In genomic region chr14:29243355-29243754, GRCh38 we compare ENCODE assay signal across 18 cellular contexts.
DNase-seq lines count a peak whose midpoint lies in the region; TF ChIP-seq lines count a peak whose summit lies in the region.
"Had no signal": no experiment of that assay in that cellular context is flagged by ENCODE, and none has a peak within 500 bp of the region (broad histone marks: within the 10 kb centered on the region; RNA-seq: fewer than 3 reads in every experiment).

No MANE protein-coding gene starts in this region.

- H3K27ac Mint-ChIP-seq in endodermal cell, result no peak overlapping the region
- H3K27ac Mint-ChIP-seq: CD4-positive, alpha-beta memory T cell; natural killer cell treated with Interleukin-12 subunit alpha and Interleukin-12 subunit beta and Interleukin-15 and Interleukin-18, amount 100 ng/mL, for 72 hours had no signal

- H3K27ac ChIP-seq in endodermal cell (ENCODE audit: low read depth, low read length) (peak overlapping the region; percentile 79), neuronal stem cell (replicated peaks; ENCODE audit: low read length) (peak overlapping the region; percentile 63)
- H3K27ac ChIP-seq: PC-9, sigmoid colon, VCaP had no signal

- no peaks in the 10 kb centered on the region for H3K79me1 ChIP-seq in neuronal stem cell (ENCODE audit: low read depth, low read length)

- H3K14ac ChIP-seq in neuronal stem cell (ENCODE audit: low read length), result no peak overlapping the region

- H2AK5ac ChIP-seq in neuronal stem cell (ENCODE audit: low read depth, low read length), result no peak overlapping the region

- H3K4me3 Mint-ChIP-seq in endodermal cell, result no peak overlapping the region
- H3K4me3 Mint-ChIP-seq: CD4-positive, alpha-beta memory T cell; central memory CD8-positive, alpha-beta T cell; natural killer cell treated with Interleukin-12 subunit alpha and Interleukin-12 subunit beta and Interleukin-15 and Interleukin-18, amount 100 ng/mL, for 72 hours had no signal

- no peaks in the 10 kb centered on the region for H3K9me3 ChIP-seq in endodermal cell (ENCODE audit: control insufficient read depth, low read length)
- peaks cover 0 to 2% of the 10 kb centered on the region in 2 donors for H3K9me3 ChIP-seq in neuronal stem cell (replicated peaks in 1 of 2; ENCODE audit: control insufficient read depth in 2 of 2, insufficient read depth in 1 of 2, low read depth in 1 of 2, low read length in 2 of 2)
- H3K9me3 ChIP-seq: sigmoid colon had no signal

- H3K18ac ChIP-seq in neuronal stem cell (ENCODE audit: low read length), result no peak overlapping the region

- H3K9ac ChIP-seq in endodermal cell (ENCODE audit: extremely low read depth, low read length, poor library complexity, severe bottlenecking), result no peak overlapping the region
- no peak overlapping the region for H3K9ac ChIP-seq in neuronal stem cell (ENCODE audit: low read depth, low read length, poor library complexity)

- no peak overlapping the region for H4K8ac ChIP-seq in neuronal stem cell (ENCODE audit: low read depth, low read length)

- H3K36me3 Mint-ChIP-seq in endodermal cell (ENCODE audit: low read depth), result no peaks in the 10 kb centered on the region
- H3K36me3 Mint-ChIP-seq: CD4-positive, alpha-beta memory T cell; natural killer cell treated with Interleukin-12 subunit alpha and Interleukin-12 subunit beta and Interleukin-15 and Interleukin-18, amount 100 ng/mL, for 72 hours had no signal

- H2BK5ac ChIP-seq in neuronal stem cell (ENCODE audit: low read length), result no peak overlapping the region

- peaks cover 3% of the 10 kb centered on the region for H3K9me3 Mint-ChIP-seq in endodermal cell

- no peak overlapping the region for H3K4me2 ChIP-seq in neuronal stem cell (ENCODE audit: insufficient read depth, low read length, poor library complexity, severe bottlenecking)
- H3K4me2 ChIP-seq: PC-9 had no signal

- no peaks in the 10 kb centered on the region for H3K36me3 ChIP-seq in endodermal cell (ENCODE audit: control insufficient read depth, insufficient read depth, low read length)
- no peaks in the 10 kb centered on the region for H3K36me3 ChIP-seq in neuronal stem cell (replicated peaks in 1 of 2; ENCODE audit: control insufficient read depth in 2 of 2, insufficient read depth in 2 of 2, low read length in 2 of 2)
- H3K36me3 ChIP-seq: sigmoid colon had no signal

- no peak overlapping the region for H4K91ac ChIP-seq in neuronal stem cell (ENCODE audit: low read depth, low read length, poor library complexity)

- WGBS in endodermal cell (ENCODE audit: insufficient coverage in 1 of 2, insufficient read length in 1 of 2), 2 experiments, result 87 to 97% methylated on average over 5 of the region's 5 CpGs
- WGBS in neuronal stem cell (ENCODE audit: extremely low coverage in 2 of 2, insufficient read length in 2 of 2, insufficient replicate concordance in 1 of 2), 2 donors, result no CpG with 5 or more reads among the region's 5 CpGs

- H2BK15ac ChIP-seq in neuronal stem cell (ENCODE audit: low read length), result no peak overlapping the region

- no peak for TF ChIP-seq CTCF in endodermal cell (conservative IDR thresholded peaks at IDR 0.05)

- H3K27me3 ChIP-seq in endodermal cell (ENCODE audit: control insufficient read depth, insufficient read depth, low read length, poor library complexity, severe bottlenecking) (no peaks in the 10 kb centered on the region), neuronal stem cell (ENCODE audit: control insufficient read depth in 3 of 3, insufficient read depth in 3 of 3, low read depth in 1 of 3, low read length in 3 of 3) (peaks cover 0 to 54% (median 0%) of the 10 kb centered on the region in 3 experiments)
- H3K27me3 ChIP-seq: sigmoid colon had no signal

- no peak overlapping the region for H3K4ac ChIP-seq in neuronal stem cell (ENCODE audit: low read length)

- H3K4me1 ChIP-seq in endodermal cell (ENCODE audit: control insufficient read depth, insufficient read depth, low read length) (no peaks in the 10 kb centered on the region), neuronal stem cell (ENCODE audit: control insufficient read depth in 2 of 2, insufficient read depth in 1 of 2, low read depth in 1 of 2, low read length in 2 of 2) (peaks cover 2 to 7% of the 10 kb centered on the region in 2 donors)

- no peak overlapping the region for H3K23ac ChIP-seq in neuronal stem cell (ENCODE audit: low read depth, low read length, poor library complexity)

- H2BK12ac ChIP-seq in neuronal stem cell (ENCODE audit: low read length), result no peak overlapping the region

- H3K27me3 Mint-ChIP-seq in endodermal cell (ENCODE audit: insufficient read depth), result no peaks in the 10 kb centered on the region
- H3K27me3 Mint-ChIP-seq: CD4-positive, alpha-beta memory T cell; central memory CD8-positive, alpha-beta T cell; natural killer cell treated with Interleukin-12 subunit alpha and Interleukin-12 subunit beta and Interleukin-15 and Interleukin-18, amount 100 ng/mL, for 72 hours had no signal

- DNase-seq in EL (peak; percentile 57), NCI-H146 treated with DMSO at 0.1 percent for 48 hours (lab: John Stamatoyannopoulos, UW; ENCODE audit: unreplicated experiment) (peak; percentile 80), endodermal cell (no peak), neuronal stem cell (ENCODE audit: low spot score) (no peak), NCI-H524 (lab: John Stamatoyannopoulos, UW) (no peak), HK-2 (ENCODE audit: unreplicated experiment) (no peak)
- DNase-seq in activated T-cell treated with anti-CD3 and anti-CD28 coated beads, Interleukin-2, amount 50 U/mL, for 1 hour, result no peak
- no peak for DNase-seq in central memory CD4-positive, alpha-beta T cell
- DNase-seq: activated CD8-positive, alpha-beta memory T cell treated with anti-CD3 and anti-CD28 coated beads for 24 hours; activated effector memory CD4-positive, alpha-beta T cell treated with anti-CD3 and anti-CD28 coated beads, Interleukin-2, amount 50 U/mL, for 16 hours; CD4-positive, alpha-beta memory T cell; GF-D8; PC-9; sigmoid colon; stimulated activated naive CD8-positive, alpha-beta T cell treated with anti-CD3 and anti-CD28 coated beads, Interleukin-15, Interleukin-2, amounts not matched to agents 100 U/mL and 50 U/mL, for 24 hours had no signal

- no peak overlapping the region for H3K4me3 ChIP-seq in endodermal cell (ENCODE audit: low read length)
- no peak overlapping the region for H3K4me3 ChIP-seq in neuronal stem cell (ENCODE audit: low read length in 2 of 2)
- H3K4me3 ChIP-seq: PC-9, sigmoid colon had no signal

- H2BK120ac ChIP-seq in neuronal stem cell (ENCODE audit: low read depth, low read length), result no peak overlapping the region

- peaks cover 3% of the 10 kb centered on the region for H3K4me1 Mint-ChIP-seq in endodermal cell
- H3K4me1 Mint-ChIP-seq: CD4-positive, alpha-beta memory T cell; central memory CD8-positive, alpha-beta T cell had no signal

- H2AFZ ChIP-seq in neuronal stem cell (ENCODE audit: low read length), result no peak overlapping the region
- H2AFZ ChIP-seq: PC-9 had no signal

Comparison
In these comparisons a context has a peak if more than half of its experiments do, and no peak if none do; other contexts are left out.
1. DNase-seq: peak in EL (single experiment) and NCI-H146 treated with DMSO at 0.1 percent for 48 hours (single experiment); none in endodermal cell (single experiment), neuronal stem cell (single experiment), NCI-H524 (0 of 2), activated T-cell treated with anti-CD3 and anti-CD28 coated beads, Interleukin-2, amount 50 U/mL, for 1 hour (single experiment), HK-2 (single experiment) and central memory CD4-positive, alpha-beta T cell (single experiment).